ENCODE assay signal across 1 cellular context in the genomic region with DNA sequence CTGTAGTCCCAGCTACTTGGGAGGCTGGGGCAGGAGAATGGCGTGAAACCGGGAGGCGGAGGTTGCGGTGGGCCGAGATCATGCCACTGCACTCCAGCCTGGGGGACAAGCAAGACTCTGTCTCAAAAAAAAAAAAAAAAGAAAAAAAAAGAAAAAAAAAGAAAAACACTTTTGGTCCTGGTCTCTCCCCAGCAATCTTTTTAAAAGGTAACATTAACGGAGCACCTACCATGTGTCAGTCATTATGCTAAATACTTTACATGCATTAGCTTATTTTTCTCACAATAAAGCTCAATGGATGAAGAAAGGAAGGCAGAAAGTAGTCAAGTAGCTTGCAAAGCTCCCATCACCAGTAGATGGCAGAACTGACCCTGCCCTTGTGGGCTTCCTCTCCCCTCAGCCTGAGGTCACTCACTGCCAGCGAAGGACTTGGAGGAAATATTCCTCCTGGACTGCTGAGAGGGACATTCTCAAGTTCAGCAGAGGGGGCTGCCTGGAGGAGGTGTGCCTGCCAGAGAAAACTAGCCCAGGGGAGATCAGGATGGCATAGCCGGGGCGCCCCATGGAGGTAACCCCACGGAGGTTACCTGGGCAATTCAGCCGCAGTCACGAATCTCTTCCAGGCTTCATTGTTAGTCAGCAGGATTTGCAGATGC.
A peak's percentile ranks its signal among the peaks of the same experiment; 100 is the strongest.
TF ChIP-seq lines count a peak whose summit lies in the region.

No MANE protein-coding gene starts in this region.

TF ChIP-seq in H1, 55 proteins besides CTCF, POLR2A, EP300 and RAD21 (continued from another document):
- TF ChIP-seq, protein P1, sequence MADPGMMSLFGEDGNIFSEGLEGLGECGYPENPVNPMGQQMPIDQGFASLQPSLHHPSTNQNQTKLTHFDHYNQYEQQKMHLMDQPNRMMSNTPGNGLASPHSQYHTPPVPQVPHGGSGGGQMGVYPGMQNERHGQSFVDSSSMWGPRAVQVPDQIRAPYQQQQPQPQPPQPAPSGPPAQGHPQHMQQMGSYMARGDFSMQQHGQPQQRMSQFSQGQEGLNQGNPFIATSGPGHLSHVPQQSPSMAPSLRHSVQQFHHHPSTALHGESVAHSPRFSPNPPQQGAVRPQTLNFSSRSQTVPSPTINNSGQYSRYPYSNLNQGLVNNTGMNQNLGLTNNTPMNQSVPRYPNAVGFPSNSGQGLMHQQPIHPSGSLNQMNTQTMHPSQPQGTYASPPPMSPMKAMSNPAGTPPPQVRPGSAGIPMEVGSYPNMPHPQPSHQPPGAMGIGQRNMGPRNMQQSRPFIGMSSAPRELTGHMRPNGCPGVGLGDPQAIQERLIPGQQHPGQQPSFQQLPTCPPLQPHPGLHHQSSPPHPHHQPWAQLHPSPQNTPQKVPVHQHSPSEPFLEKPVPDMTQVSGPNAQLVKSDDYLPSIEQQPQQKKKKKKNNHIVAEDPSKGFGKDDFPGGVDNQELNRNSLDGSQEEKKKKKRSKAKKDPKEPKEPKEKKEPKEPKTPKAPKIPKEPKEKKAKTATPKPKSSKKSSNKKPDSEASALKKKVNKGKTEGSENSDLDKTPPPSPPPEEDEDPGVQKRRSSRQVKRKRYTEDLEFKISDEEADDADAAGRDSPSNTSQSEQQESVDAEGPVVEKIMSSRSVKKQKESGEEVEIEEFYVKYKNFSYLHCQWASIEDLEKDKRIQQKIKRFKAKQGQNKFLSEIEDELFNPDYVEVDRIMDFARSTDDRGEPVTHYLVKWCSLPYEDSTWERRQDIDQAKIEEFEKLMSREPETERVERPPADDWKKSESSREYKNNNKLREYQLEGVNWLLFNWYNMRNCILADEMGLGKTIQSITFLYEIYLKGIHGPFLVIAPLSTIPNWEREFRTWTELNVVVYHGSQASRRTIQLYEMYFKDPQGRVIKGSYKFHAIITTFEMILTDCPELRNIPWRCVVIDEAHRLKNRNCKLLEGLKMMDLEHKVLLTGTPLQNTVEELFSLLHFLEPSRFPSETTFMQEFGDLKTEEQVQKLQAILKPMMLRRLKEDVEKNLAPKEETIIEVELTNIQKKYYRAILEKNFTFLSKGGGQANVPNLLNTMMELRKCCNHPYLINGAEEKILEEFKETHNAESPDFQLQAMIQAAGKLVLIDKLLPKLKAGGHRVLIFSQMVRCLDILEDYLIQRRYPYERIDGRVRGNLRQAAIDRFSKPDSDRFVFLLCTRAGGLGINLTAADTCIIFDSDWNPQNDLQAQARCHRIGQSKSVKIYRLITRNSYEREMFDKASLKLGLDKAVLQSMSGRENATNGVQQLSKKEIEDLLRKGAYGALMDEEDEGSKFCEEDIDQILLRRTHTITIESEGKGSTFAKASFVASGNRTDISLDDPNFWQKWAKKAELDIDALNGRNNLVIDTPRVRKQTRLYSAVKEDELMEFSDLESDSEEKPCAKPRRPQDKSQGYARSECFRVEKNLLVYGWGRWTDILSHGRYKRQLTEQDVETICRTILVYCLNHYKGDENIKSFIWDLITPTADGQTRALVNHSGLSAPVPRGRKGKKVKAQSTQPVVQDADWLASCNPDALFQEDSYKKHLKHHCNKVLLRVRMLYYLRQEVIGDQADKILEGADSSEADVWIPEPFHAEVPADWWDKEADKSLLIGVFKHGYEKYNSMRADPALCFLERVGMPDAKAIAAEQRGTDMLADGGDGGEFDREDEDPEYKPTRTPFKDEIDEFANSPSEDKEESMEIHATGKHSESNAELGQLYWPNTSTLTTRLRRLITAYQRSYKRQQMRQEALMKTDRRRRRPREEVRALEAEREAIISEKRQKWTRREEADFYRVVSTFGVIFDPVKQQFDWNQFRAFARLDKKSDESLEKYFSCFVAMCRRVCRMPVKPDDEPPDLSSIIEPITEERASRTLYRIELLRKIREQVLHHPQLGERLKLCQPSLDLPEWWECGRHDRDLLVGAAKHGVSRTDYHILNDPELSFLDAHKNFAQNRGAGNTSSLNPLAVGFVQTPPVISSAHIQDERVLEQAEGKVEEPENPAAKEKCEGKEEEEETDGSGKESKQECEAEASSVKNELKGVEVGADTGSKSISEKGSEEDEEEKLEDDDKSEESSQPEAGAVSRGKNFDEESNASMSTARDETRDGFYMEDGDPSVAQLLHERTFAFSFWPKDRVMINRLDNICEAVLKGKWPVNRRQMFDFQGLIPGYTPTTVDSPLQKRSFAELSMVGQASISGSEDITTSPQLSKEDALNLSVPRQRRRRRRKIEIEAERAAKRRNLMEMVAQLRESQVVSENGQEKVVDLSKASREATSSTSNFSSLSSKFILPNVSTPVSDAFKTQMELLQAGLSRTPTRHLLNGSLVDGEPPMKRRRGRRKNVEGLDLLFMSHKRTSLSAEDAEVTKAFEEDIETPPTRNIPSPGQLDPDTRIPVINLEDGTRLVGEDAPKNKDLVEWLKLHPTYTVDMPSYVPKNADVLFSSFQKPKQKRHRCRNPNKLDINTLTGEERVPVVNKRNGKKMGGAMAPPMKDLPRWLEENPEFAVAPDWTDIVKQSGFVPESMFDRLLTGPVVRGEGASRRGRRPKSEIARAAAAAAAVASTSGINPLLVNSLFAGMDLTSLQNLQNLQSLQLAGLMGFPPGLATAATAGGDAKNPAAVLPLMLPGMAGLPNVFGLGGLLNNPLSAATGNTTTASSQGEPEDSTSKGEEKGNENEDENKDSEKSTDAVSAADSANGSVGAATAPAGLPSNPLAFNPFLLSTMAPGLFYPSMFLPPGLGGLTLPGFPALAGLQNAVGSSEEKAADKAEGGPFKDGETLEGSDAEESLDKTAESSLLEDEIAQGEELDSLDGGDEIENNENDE (IDR thresholded peaks at IDR 0.05; ENCODE audit: insufficient replicate concordance, low read length) = no peak
- TF ChIP-seq RNF2 (IDR thresholded peaks at IDR 0.05; ENCODE audit: borderline replicate concordance, low read depth, low read length, missing control alignments, poor library complexity, severe bottlenecking) (no peak), NANOG (IDR thresholded peaks at IDR 0.05; ENCODE audit: insufficient read depth, low read depth, low read length, poor library complexity, severe bottlenecking) (peak; percentile 21), RBBP5 (IDR thresholded peaks at IDR 0.05; ENCODE audit: borderline replicate concordance, low read depth, low read length) (no peak), POLR2AphosphoS5 (IDR thresholded peaks at IDR 0.05; ENCODE audit: low read depth, low read length) (no peak), SIN3A (conservative IDR thresholded peaks at IDR 0.05 in 1 of 2, IDR thresholded peaks at IDR 0.05 in 1 of 2; ENCODE audit: low read depth in 1 of 2, low read length in 2 of 2) (no peak), MAFK (IDR thresholded peaks at IDR 0.05; ENCODE audit: low read depth, low read length) (peak; percentile 30; the same call in 1 of the 2 replicates), EZH2 (IDR thresholded peaks at IDR 0.05; ENCODE audit: low read depth, low read length, severe bottlenecking) (no peak), RFX5 (IDR thresholded peaks at IDR 0.05; ENCODE audit: borderline replicate concordance, low read depth, low read length) (no peak), YY1 (IDR thresholded peaks at IDR 0.05; ENCODE audit: low read depth, low read length) (0 out of 2 replicates have a peak, but pooled peaks have one; percentile 16), CTBP2 (IDR thresholded peaks at IDR 0.05; ENCODE audit: borderline replicate concordance, insufficient read depth, insufficient read length, low read length) (no peak), TAF1 (IDR thresholded peaks at IDR 0.05; ENCODE audit: low read depth, low read length) (peak; percentile 25; the same call in 1 of the 2 replicates), BACH1 (IDR thresholded peaks at IDR 0.05; ENCODE audit: low read length) (peak; percentile 79), ATF2 (IDR thresholded peaks at IDR 0.05; ENCODE audit: low read length) (no peak), SUZ12 (IDR thresholded peaks at IDR 0.05; ENCODE audit: low read length) (no peak), SP1 (IDR thresholded peaks at IDR 0.05; ENCODE audit: low read depth, low read length) (no peak), SP4 (IDR thresholded peaks at IDR 0.05; ENCODE audit: low read length) (no peak), SAP30 (IDR thresholded peaks at IDR 0.05; ENCODE audit: insufficient read depth, insufficient replicate concordance, low read length) (no peak), NRF1 (IDR thresholded peaks at IDR 0.05; ENCODE audit: low read depth, low read length) (no peak), TBP (IDR thresholded peaks at IDR 0.05; ENCODE audit: low read depth, low read length) (no peak), ASH2L (IDR thresholded peaks at IDR 0.05; ENCODE audit: low read length) (no peak), SIRT6 (IDR thresholded peaks at IDR 0.05; ENCODE audit: low read length) (no peak), CBX8 (IDR thresholded peaks at IDR 0.05; ENCODE audit: borderline replicate concordance, low read depth, low read length) (no peak)
- TF ChIP-seq, protein P2, sequence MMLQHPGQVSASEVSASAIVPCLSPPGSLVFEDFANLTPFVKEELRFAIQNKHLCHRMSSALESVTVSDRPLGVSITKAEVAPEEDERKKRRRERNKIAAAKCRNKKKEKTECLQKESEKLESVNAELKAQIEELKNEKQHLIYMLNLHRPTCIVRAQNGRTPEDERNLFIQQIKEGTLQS (IDR thresholded peaks at IDR 0.05; ENCODE audit: insufficient read depth, low read depth, low read length) = no peak
- TF ChIP-seq, protein P3, sequence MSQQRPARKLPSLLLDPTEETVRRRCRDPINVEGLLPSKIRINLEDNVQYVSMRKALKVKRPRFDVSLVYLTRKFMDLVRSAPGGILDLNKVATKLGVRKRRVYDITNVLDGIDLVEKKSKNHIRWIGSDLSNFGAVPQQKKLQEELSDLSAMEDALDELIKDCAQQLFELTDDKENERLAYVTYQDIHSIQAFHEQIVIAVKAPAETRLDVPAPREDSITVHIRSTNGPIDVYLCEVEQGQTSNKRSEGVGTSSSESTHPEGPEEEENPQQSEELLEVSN (IDR thresholded peaks at IDR 0.05) = no peak
- TF ChIP-seq, protein P4, sequence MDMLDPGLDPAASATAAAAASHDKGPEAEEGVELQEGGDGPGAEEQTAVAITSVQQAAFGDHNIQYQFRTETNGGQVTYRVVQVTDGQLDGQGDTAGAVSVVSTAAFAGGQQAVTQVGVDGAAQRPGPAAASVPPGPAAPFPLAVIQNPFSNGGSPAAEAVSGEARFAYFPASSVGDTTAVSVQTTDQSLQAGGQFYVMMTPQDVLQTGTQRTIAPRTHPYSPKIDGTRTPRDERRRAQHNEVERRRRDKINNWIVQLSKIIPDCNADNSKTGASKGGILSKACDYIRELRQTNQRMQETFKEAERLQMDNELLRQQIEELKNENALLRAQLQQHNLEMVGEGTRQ (IDR thresholded peaks at IDR 0.05; ENCODE audit: low read length) = no peak
TF ChIP-seq in H1: peak in this region for 5.
